14 cellular contexts compared by ENCODE assay signal in the genomic region with DNA sequence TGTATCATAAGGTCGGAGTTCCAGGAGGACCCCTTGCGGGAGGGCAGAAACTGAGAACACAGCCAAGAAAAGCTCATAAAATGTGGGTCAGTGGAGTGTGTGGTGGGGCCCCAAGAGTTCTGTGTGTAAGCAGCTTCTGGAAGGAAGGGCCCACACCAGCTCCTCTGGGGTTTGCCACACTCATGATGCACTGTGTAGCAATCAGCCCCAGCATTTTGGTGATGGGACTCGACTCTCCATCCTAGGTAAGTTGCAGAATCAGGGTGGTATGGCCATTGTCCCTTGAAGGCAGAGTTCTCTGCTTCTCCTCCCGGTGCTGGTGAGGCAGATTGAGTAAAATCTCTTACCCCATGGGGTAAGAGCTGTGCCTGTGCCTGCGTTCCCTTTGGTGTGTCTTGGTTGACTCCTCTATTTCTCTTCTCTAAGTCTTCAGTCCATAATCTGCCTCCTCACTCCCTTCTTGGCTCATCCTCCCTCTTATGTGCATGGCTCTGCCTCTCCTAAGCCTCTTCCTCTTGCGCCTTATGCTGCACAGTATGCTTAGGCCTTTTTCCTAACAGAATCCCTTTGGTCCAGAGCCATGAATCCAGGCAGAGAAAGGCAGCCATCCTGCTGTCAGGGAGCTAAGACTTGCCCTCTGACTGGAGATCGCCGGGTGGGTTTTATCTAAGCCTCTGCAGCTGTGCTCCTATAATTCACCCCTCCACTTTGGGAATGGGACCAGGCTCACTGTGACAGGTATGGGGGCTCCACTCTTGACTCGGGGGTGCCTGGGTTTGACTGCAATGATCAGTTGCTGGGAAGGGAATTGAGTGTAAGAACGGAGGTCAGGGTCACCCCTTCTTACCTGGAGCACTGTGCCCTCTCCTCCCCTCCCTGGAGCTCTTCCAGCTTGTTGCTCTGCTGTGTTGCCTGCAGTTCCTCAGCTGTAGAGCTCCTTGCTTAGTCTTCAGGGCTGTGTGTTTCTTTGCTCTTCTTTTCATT. TPM values are rescaled to one million over a fixed set of nuclear protein-coding genes. Genes with fewer than 3 reads are reported as not detected.
A peak's percentile ranks its signal among the peaks of the same experiment; 100 is the strongest.
DNase-seq lines count a peak whose midpoint lies in the region; ATAC-seq, FAIRE-seq and TF ChIP-seq lines count a peak whose summit lies in the region.
"Had no signal": no experiment of that assay in that cellular context is flagged by ENCODE, and none has a peak within 500 bp of the region (broad histone marks: within the 10 kb centered on the region; RNA-seq: fewer than 3 reads in every experiment).

No MANE protein-coding gene starts in this region.

- no peak for ATAC-seq in central memory CD8-positive, alpha-beta T cell (replicated peaks; ENCODE audit: extremely low read depth, poor library complexity, severe bottlenecking)
- ATAC-seq: WTC11 had no signal

- H3K4me3 ChIP-seq in Jurkat, Clone E6-1 (ENCODE audit: low read length) = peak overlapping the region; percentile 97
- peak overlapping the region in 1 of 2 donors; percentile 34 for H3K4me3 ChIP-seq in small intestine (ENCODE audit: low read depth in 1 of 2, low read length in 2 of 2)
- H3K4me3 ChIP-seq in dorsolateral prefrontal cortex = no peak overlapping the region
- H3K4me3 ChIP-seq: cardiac muscle cell, MG63 had no signal

- H3K27me3 ChIP-seq in small intestine (ENCODE audit: control insufficient read depth in 2 of 2, insufficient read depth in 2 of 2, low read length in 2 of 2) (peaks cover 0 to 3% of the 10 kb centered on the region in 2 donors), dorsolateral prefrontal cortex (peaks cover 0 to 11% (median 0%) of the 10 kb centered on the region in 45 donors)
- H3K27me3 ChIP-seq: MG63 had no signal

- TF ChIP-seq CTCF in dorsolateral prefrontal cortex (IDR thresholded peaks at IDR 0.05 in 54 of 56, conservative IDR thresholded peaks at IDR 0.05 in 2 of 56; ENCODE audit: low read depth in 1 of 56, partially characterized antibody in 56 of 56) = no peak

- 74 to 79% (median 77%) methylated on average over 10 of the region's 10 CpGs for WGBS in small intestine, 3 donors

- no peaks in the 10 kb centered on the region for H3K4me1 ChIP-seq in small intestine (ENCODE audit: control insufficient read depth in 2 of 2, insufficient read depth in 1 of 2, low read depth in 1 of 2, low read length in 1 of 2)

- H3K36me3 Mint-ChIP-seq in T-helper 2 cell treated with Interferon-gamma antibody and Interleukin-4, amounts not matched to agents 5 μg/mL and 100 μg/mL, for 36 hours (ENCODE audit: low read depth) = peaks cover 65% of the 10 kb centered on the region
- peaks cover 70% of the 10 kb centered on the region for H3K36me3 Mint-ChIP-seq in central memory CD8-positive, alpha-beta T cell (ENCODE audit: insufficient read depth)
- H3K36me3 Mint-ChIP-seq: WTC11 had no signal

- H3K9me3 ChIP-seq in small intestine (ENCODE audit: control insufficient read depth, low read depth) = no peaks in the 10 kb centered on the region
- H3K9me3 ChIP-seq: MG63, SK-N-SH had no signal

- peak overlapping the region; percentile 25 to 73 for H3K27ac ChIP-seq in small intestine (ENCODE audit: low read depth in 1 of 2, low read length in 1 of 2)
- no peak overlapping the region for H3K27ac ChIP-seq in dorsolateral prefrontal cortex
- H3K27ac ChIP-seq: cardiac muscle cell had no signal

- intact Hi-C loops in dorsolateral prefrontal cortex (cut with DNase I) = loop anchor here in 1 of 2 donors (10.0 kb wide), 1 partner anchor 184 kb away; no protein-coding TSS in a partner anchor

- no peaks in the 10 kb centered on the region for H3K9me3 Mint-ChIP-seq in T-helper 2 cell treated with Interferon-gamma antibody and Interleukin-4, amounts not matched to agents 5 μg/mL and 100 μg/mL, for 36 hours
- H3K9me3 Mint-ChIP-seq in central memory CD8-positive, alpha-beta T cell = no peaks in the 10 kb centered on the region
- H3K9me3 Mint-ChIP-seq: WTC11 had no signal

- H3K27ac Mint-ChIP-seq in T-helper 2 cell treated with Interferon-gamma antibody and Interleukin-4, amounts not matched to agents 5 μg/mL and 100 μg/mL, for 36 hours = peak overlapping the region; percentile 99
- peak overlapping the region; percentile 98 for H3K27ac Mint-ChIP-seq in central memory CD8-positive, alpha-beta T cell (ENCODE audit: low read depth)
- H3K27ac Mint-ChIP-seq: WTC11 had no signal

- no peak for DNase-seq in Jurkat, Clone E6-1 (ENCODE audit: low read depth, low spot score)
- DNase-seq in T-helper 2 cell treated with Interferon-gamma antibody and Interleukin-4, amounts not matched to agents 5 μg/mL and 100 μg/mL, for 36 hours (ENCODE audit: low spot score) = no peak
- no peak for DNase-seq in central memory CD8-positive, alpha-beta T cell (ENCODE audit: low spot score in 2 of 2)
- DNase-seq in small intestine = no peak
- no peak for DNase-seq in foreskin melanocyte
- DNase-seq in dorsolateral prefrontal cortex = no peak
- no peak for DNase-seq in stimulated activated naive CD4-positive, alpha-beta T cell (lab: John Stamatoyannopoulos, UW)
- DNase-seq: MG63, NCI-H2107, SK-N-SH had no signal

- H3K4me3 Mint-ChIP-seq in T-helper 2 cell treated with Interferon-gamma antibody and Interleukin-4, amounts not matched to agents 5 μg/mL and 100 μg/mL, for 36 hours = peak overlapping the region; percentile 93
- peak overlapping the region; percentile 95 for H3K4me3 Mint-ChIP-seq in central memory CD8-positive, alpha-beta T cell
- H3K4me3 Mint-ChIP-seq: WTC11 had no signal

- H3K27me3 Mint-ChIP-seq in T-helper 2 cell treated with Interferon-gamma antibody and Interleukin-4, amounts not matched to agents 5 μg/mL and 100 μg/mL, for 36 hours (ENCODE audit: low read depth) = no peaks in the 10 kb centered on the region
- H3K27me3 Mint-ChIP-seq in central memory CD8-positive, alpha-beta T cell = no peaks in the 10 kb centered on the region

- H3K36me3 ChIP-seq in small intestine (ENCODE audit: control insufficient read depth in 2 of 2, insufficient read depth in 2 of 2, low read length in 2 of 2) = no peaks in the 10 kb centered on the region
- H3K36me3 ChIP-seq: cardiac muscle cell, MG63 had no signal

- no peak for FAIRE-seq in small intestine (lab: Jason Lieb, UNC)
- FAIRE-seq: endothelial cell of umbilical vein, keratinocyte had no signal

- H3K4me1 Mint-ChIP-seq in T-helper 2 cell treated with Interferon-gamma antibody and Interleukin-4, amounts not matched to agents 5 μg/mL and 100 μg/mL, for 36 hours (ENCODE audit: low read depth) = peaks cover 21% of the 10 kb centered on the region
- H3K4me1 Mint-ChIP-seq in central memory CD8-positive, alpha-beta T cell = peaks cover 37% of the 10 kb centered on the region

RNA-seq across cellular contexts. Expression of a gene that starts 17.8 kb away (rescaled TPM):
- not detected for polyA plus RNA-seq in Jurkat, Clone E6-1 (2012; ENCODE audit: insufficient read depth, insufficient read length)
- 100 to 1,000 TPM in 2 of 3 donors, 10 to 100 TPM in 1; 91.5 to 814 (median 154) TPM for polyA plus RNA-seq in small intestine
- not detected for total RNA-seq in dorsolateral prefrontal cortex
- total RNA-seq: cardiac muscle cell, endothelial cell of umbilical vein had no signal
- polyA plus RNA-seq: cardiac muscle cell, keratinocyte, SK-N-SH had no signal

RNA-seq across cellular contexts. Expression of a gene that starts 39.3 kb away (rescaled TPM):
- not detected for polyA plus RNA-seq in Jurkat, Clone E6-1 (2012; ENCODE audit: insufficient read depth, insufficient read length)
- polyA plus RNA-seq in small intestine = 10 to 100 TPM; 12.6 to 28.2 (median 17.3) TPM
- total RNA-seq in dorsolateral prefrontal cortex = not detected
- total RNA-seq: cardiac muscle cell, endothelial cell of umbilical vein had no signal
- polyA plus RNA-seq: cardiac muscle cell, endothelial cell of umbilical vein, keratinocyte, SK-N-SH had no signal

Comparison
In these comparisons a context has a peak if more than half of its experiments do, and no peak if none do; other contexts are left out.
1. H3K27ac ChIP-seq: peak in small intestine (2 of 2); none in dorsolateral prefrontal cortex (0 of 59).